Comparison of ENCODE assay signal across 23 cellular contexts in genomic region chr16:49101997-49102396, GRCh38.
DNase-seq lines count a peak whose midpoint lies in the region; ATAC-seq and TF ChIP-seq lines count a peak whose summit lies in the region.
"Had no signal": no experiment of that assay in that cellular context is flagged by ENCODE, and none has a peak within 500 bp of the region (broad histone marks: within the 10 kb centered on the region; RNA-seq: fewer than 3 reads in every experiment).

No MANE protein-coding gene starts in this region.

- H3K9me3 ChIP-seq in heart right ventricle: peaks cover 0 to 5% (median 0%) of the 10 kb centered on the region in 11 donors
- H3K9me3 ChIP-seq in trophoblast cell (ENCODE audit: insufficient read depth, low read depth, low read length): no peaks in the 10 kb centered on the region
- no peaks in the 10 kb centered on the region for H3K9me3 ChIP-seq in psoas muscle
- H3K9me3 ChIP-seq in SJCRH30 (replicated peaks): no peaks in the 10 kb centered on the region
- H3K9me3 ChIP-seq: BE2C, BLaER1 had no signal

- H2AFZ ChIP-seq in trophoblast cell (ENCODE audit: insufficient read depth, low read length, poor library complexity): no peak overlapping the region

- H4K8ac ChIP-seq in trophoblast cell (ENCODE audit: low read depth, low read length): no peak overlapping the region

- H3K27me3 ChIP-seq in heart right ventricle (no peaks in the 10 kb centered on the region), trophoblast cell (ENCODE audit: insufficient read depth, low read length) (no peaks in the 10 kb centered on the region), psoas muscle (ENCODE audit: insufficient read depth in 3 of 3, low read length in 2 of 3) (no peaks in the 10 kb centered on the region), SJCRH30 (no peaks in the 10 kb centered on the region)
- H3K27me3 ChIP-seq: BE2C, BLaER1 had no signal

- intact Hi-C loops in heart right ventricle (cut with DNase I): no loop called here
- intact Hi-C loops in cardiac septum (cut with DNase I): no loop called here
- intact Hi-C loops in psoas muscle (cut with DNase I): no loop called here

- no peak overlapping the region for H2BK120ac ChIP-seq in trophoblast cell (ENCODE audit: insufficient read depth, low read length, poor library complexity)

- peaks cover 0 to 9% (median 0%) of the 10 kb centered on the region in 9 donors for H3K4me1 ChIP-seq in heart right ventricle
- no peaks in the 10 kb centered on the region for H3K4me1 ChIP-seq in trophoblast cell (ENCODE audit: control insufficient read depth in 1 of 2, insufficient read depth in 2 of 2, low read length in 2 of 2)
- no peaks in the 10 kb centered on the region for H3K4me1 ChIP-seq in psoas muscle
- H3K4me1 ChIP-seq in SJCRH30: no peaks in the 10 kb centered on the region
- H3K4me1 ChIP-seq: BE2C, BLaER1 had no signal

- H3K4me3 ChIP-seq in heart right ventricle (no peak overlapping the region), trophoblast cell (ENCODE audit: low read depth, low read length) (no peak overlapping the region), psoas muscle (no peak overlapping the region), SJCRH30 (no peak overlapping the region)
- H3K4me3 ChIP-seq: BLaER1, GM12878 had no signal

- no peak overlapping the region for H4K12ac ChIP-seq in trophoblast cell (ENCODE audit: low read depth, low read length)

- peak in 5 of 8 donors; percentile 34 to 75 (median 66) for ATAC-seq in heart right ventricle
- peak; percentile 35 to 88 (median 66) for ATAC-seq in psoas muscle
- ATAC-seq: GM12878 had no signal

- H2BK5ac ChIP-seq in trophoblast cell (ENCODE audit: low read depth, low read length, poor library complexity): no peak overlapping the region

- H3K4me2 ChIP-seq in trophoblast cell (ENCODE audit: low read length): no peak overlapping the region
- H3K4me2 ChIP-seq: BLaER1 had no signal

- no peak overlapping the region for H2AK5ac ChIP-seq in trophoblast cell (ENCODE audit: low read length)

- H3K4ac ChIP-seq in trophoblast cell (ENCODE audit: low read depth, low read length): no peak overlapping the region

- H3K18ac ChIP-seq in trophoblast cell (ENCODE audit: low read length): no peak overlapping the region

- H3K23ac ChIP-seq in trophoblast cell (ENCODE audit: low read length): no peak overlapping the region

- no peak overlapping the region for H3K27ac ChIP-seq in heart right ventricle
- no peak overlapping the region for H3K27ac ChIP-seq in trophoblast cell (ENCODE audit: low read depth, low read length)
- H3K27ac ChIP-seq in psoas muscle: no peak overlapping the region
- H3K27ac ChIP-seq in SJCRH30: no peak overlapping the region
- H3K27ac ChIP-seq: BLaER1 had no signal

- no peak overlapping the region for H2BK12ac ChIP-seq in trophoblast cell (ENCODE audit: low read length)

- WGBS in heart right ventricle, 2 donors: 45 to 47% methylated on average over 1 of the region's 1 CpG
- WGBS in trophoblast cell (ENCODE audit: extremely low coverage, insufficient coverage, insufficient read length): no CpG with 5 or more reads among the region's 1 CpG
- 27 to 44% (median 30%) methylated on average over 1 of the region's 1 CpG for WGBS in psoas muscle, 3 donors

- H3K9ac ChIP-seq in trophoblast cell (ENCODE audit: low read length): peak overlapping the region; percentile 3
- H3K9ac ChIP-seq: BLaER1 had no signal

- DNase-seq in heart right ventricle (peak in 1 of 2 donors; percentile 4), cardiac septum (ENCODE audit: low spot score) (no peak), trophoblast cell (no peak), psoas muscle (no peak), SJCRH30 (no peak), hypothalamus (lab: John Stamatoyannopoulos, UW) (no peak)
- DNase-seq: 8988T; ACHN; BE2C; C1 segment of cervical spinal cord; CD4-positive, alpha-beta memory T cell; CD4-positive, CD25-positive, alpha-beta regulatory T cell; CD8-positive, alpha-beta memory T cell; COR-L47; DMS 273 treated with DMSO at 0.1 percent for 48 hours; DMS153; DMS53; DMS79; DND-41; EL; GDM1 had no signal

- no peak overlapping the region for H4K91ac ChIP-seq in trophoblast cell (ENCODE audit: low read depth, low read length)

- no peaks in the 10 kb centered on the region for H3K79me2 ChIP-seq in trophoblast cell (ENCODE audit: control insufficient read depth, insufficient read depth, low read length, poor library complexity)

- H3K14ac ChIP-seq in trophoblast cell (ENCODE audit: low read length): no peak overlapping the region

- no peak for TF ChIP-seq CTCF in heart right ventricle (IDR thresholded peaks at IDR 0.05)
- TF ChIP-seq CTCF in psoas muscle (IDR thresholded peaks at IDR 0.05): no peak

- H3K79me1 ChIP-seq in trophoblast cell (ENCODE audit: low read length): no peaks in the 10 kb centered on the region

- H3K36me3 ChIP-seq in heart right ventricle: no peaks in the 10 kb centered on the region
- no peaks in the 10 kb centered on the region for H3K36me3 ChIP-seq in trophoblast cell (ENCODE audit: control insufficient read depth in 1 of 2, insufficient read depth in 2 of 2, low read length in 2 of 2)
- H3K36me3 ChIP-seq in psoas muscle (ENCODE audit: insufficient read depth in 1 of 2, low read depth in 1 of 2): no peaks in the 10 kb centered on the region
- H3K36me3 ChIP-seq in SJCRH30: no peaks in the 10 kb centered on the region
- H3K36me3 ChIP-seq: BE2C, BLaER1 had no signal
